In genomic region chr3:172174396-172175253, GRCh38 we compare ENCODE assay signal across 3 cellular contexts.
TF ChIP-seq lines count a peak whose summit lies in the region.

No MANE protein-coding gene starts in this region.

TF ChIP-seq in SK-N-SH, 30 proteins besides CTCF, POLR2A, EP300 and RAD21:
- no peak for TF ChIP-seq NRF1 (IDR thresholded peaks at IDR 0.05; ENCODE audit: low read depth, low read length)
- TF ChIP-seq MEF2A (IDR thresholded peaks at IDR 0.05; ENCODE audit: borderline replicate concordance, low read depth) = no peak
- TF ChIP-seq MAX (IDR thresholded peaks at IDR 0.05; ENCODE audit: low read depth) = no peak
- TF ChIP-seq FOXM1 (IDR thresholded peaks at IDR 0.05; ENCODE audit: low read depth) = no peak
- no peak for TF ChIP-seq TEAD4 (IDR thresholded peaks at IDR 0.05; ENCODE audit: borderline replicate concordance, insufficient read depth)
- no peak for TF ChIP-seq ELF1 (IDR thresholded peaks at IDR 0.05)
- no peak for TF ChIP-seq TCF12 (IDR thresholded peaks at IDR 0.05)
- TF ChIP-seq GABPA (IDR thresholded peaks at IDR 0.05; ENCODE audit: low read depth) = no peak
- no peak for TF ChIP-seq CHD2 (IDR thresholded peaks at IDR 0.05; ENCODE audit: low read length, partially characterized antibody)
- TF ChIP-seq YY1 (IDR thresholded peaks at IDR 0.05; ENCODE audit: low read depth) = no peak
- TF ChIP-seq SMC3 (IDR thresholded peaks at IDR 0.05; ENCODE audit: low read depth, low read length) = no peak
TF ChIP-seq in SK-N-SH: peak in this region for 0.

TF ChIP-seq in SK-N-SH treated with all-trans-retinoic acid at 6 μM for 48 hours, 23 proteins besides CTCF, POLR2A, EP300 and RAD21:
- TF ChIP-seq ISL1 (CRISPR knock-in tag; IDR thresholded peaks at IDR 0.05) (no peak), POU6F1 (CRISPR knock-in tag; IDR thresholded peaks at IDR 0.05; ENCODE audit: borderline replicate concordance, low read depth) (no peak), ZFP3 (CRISPR knock-in tag; IDR thresholded peaks at IDR 0.05) (no peak), TOX (CRISPR knock-in tag; IDR thresholded peaks at IDR 0.05; ENCODE audit: borderline replicate concordance) (no peak), BACH2 (CRISPR knock-in tag; IDR thresholded peaks at IDR 0.05; ENCODE audit: borderline replicate concordance) (no peak), TCF4 (CRISPR knock-in tag; IDR thresholded peaks at IDR 0.05; ENCODE audit: borderline replicate concordance) (no peak), ARNTL (CRISPR knock-in tag; IDR thresholded peaks at IDR 0.05; ENCODE audit: borderline replicate concordance, low read depth) (no peak), GLIS3 (CRISPR knock-in tag; IDR thresholded peaks at IDR 0.05) (no peak), SNAI2 (CRISPR knock-in tag; IDR thresholded peaks at IDR 0.05) (no peak), RARB (CRISPR knock-in tag; IDR thresholded peaks at IDR 0.05) (no peak), CSRNP3 (CRISPR knock-in tag; IDR thresholded peaks at IDR 0.05) (no peak), PATZ1 (CRISPR knock-in tag; IDR thresholded peaks at IDR 0.05; ENCODE audit: borderline replicate concordance) (no peak), ESRRG (CRISPR knock-in tag; IDR thresholded peaks at IDR 0.05) (no peak), ZNF565 (CRISPR knock-in tag; conservative IDR thresholded peaks at IDR 0.05; ENCODE audit: low read depth) (no peak), CSDC2 (CRISPR knock-in tag; IDR thresholded peaks at IDR 0.05) (no peak), ZFP30 (CRISPR knock-in tag; IDR thresholded peaks at IDR 0.05) (no peak), ZNF8 (CRISPR knock-in tag; IDR thresholded peaks at IDR 0.05) (no peak), ZNF70 (CRISPR knock-in tag; IDR thresholded peaks at IDR 0.05) (no peak), ZC3H10 (CRISPR knock-in tag; IDR thresholded peaks at IDR 0.05) (no peak), OSR1 (CRISPR knock-in tag; IDR thresholded peaks at IDR 0.05) (no peak)

TF ChIP-seq in H1, 55 proteins besides CTCF, POLR2A, EP300 and RAD21:
- TF ChIP-seq TAF7 (optimal IDR thresholded peaks at IDR 0.05; ENCODE audit: borderline replicate concordance, low read depth, low read length) (no peak), CREB1 (IDR thresholded peaks at IDR 0.05) (no peak), TEAD4 (IDR thresholded peaks at IDR 0.05; ENCODE audit: low read depth, low read length) (no peak), KDM1A (IDR thresholded peaks at IDR 0.05; ENCODE audit: borderline replicate concordance, low read length) (no peak), SIX5 (IDR thresholded peaks at IDR 0.05; ENCODE audit: low read depth, low read length) (no peak), TBP (IDR thresholded peaks at IDR 0.05; ENCODE audit: low read depth, low read length) (no peak), MAX (IDR thresholded peaks at IDR 0.05) (no peak), EZH2 (IDR thresholded peaks at IDR 0.05; ENCODE audit: low read depth, low read length, severe bottlenecking) (no peak), RXRA (IDR thresholded peaks at IDR 0.05; ENCODE audit: insufficient read depth, low read depth, low read length) (no peak), POLR2AphosphoS5 (IDR thresholded peaks at IDR 0.05; ENCODE audit: low read depth, low read length) (no peak), YY1 (IDR thresholded peaks at IDR 0.05; ENCODE audit: low read depth, low read length) (no peak), TAF1 (IDR thresholded peaks at IDR 0.05; ENCODE audit: low read depth, low read length) (no peak), ATF2 (IDR thresholded peaks at IDR 0.05; ENCODE audit: low read length) (no peak)
TF ChIP-seq in H1: peak in this region for 0.
